In the genomic region with DNA sequence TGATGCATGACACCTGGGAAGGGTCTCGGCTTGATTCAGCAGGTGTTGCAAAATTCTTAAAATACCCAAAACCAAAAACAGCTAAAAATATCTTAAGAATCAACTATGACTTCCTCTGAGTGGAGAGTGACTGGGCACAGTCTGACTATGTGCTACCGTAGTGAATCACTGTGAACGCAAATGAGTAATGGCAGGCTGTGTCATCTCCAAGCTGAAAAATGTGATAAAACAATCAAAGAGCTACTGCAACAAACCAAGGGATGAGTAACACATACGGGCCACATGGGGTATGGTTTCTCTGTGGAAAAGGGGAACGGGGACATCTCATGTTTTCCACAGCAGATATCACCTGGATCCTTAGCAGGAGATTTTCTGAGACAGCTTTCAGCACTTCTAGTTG, we compare ENCODE assay signal across 8 cellular contexts.
DNase-seq lines count a peak whose midpoint lies in the region; ATAC-seq and TF ChIP-seq lines count a peak whose summit lies in the region.

No MANE protein-coding gene starts in this region.

- H4K20me1 ChIP-seq in IMR-90 (ENCODE audit: insufficient read depth, low read length) = no peaks in the 10 kb centered on the region

- TF ChIP-seq CTCF in GM10266 (IDR thresholded peaks at IDR 0.05; ENCODE audit: control insufficient read depth, insufficient read depth, low read depth, missing control alignments) = no peak
- TF ChIP-seq CTCF in IMR-90 (conservative IDR thresholded peaks at IDR 0.05; ENCODE audit: low read depth, low read length) = no peak
- TF ChIP-seq CTCF in fibroblast of mammary gland (conservative IDR thresholded peaks at IDR 0.05; ENCODE audit: control insufficient read depth, insufficient read depth, low read depth, low read length) = no peak
- no peak for TF ChIP-seq CTCF in mucosa of descending colon (IDR thresholded peaks at IDR 0.05)

- no peak overlapping the region for H3K18ac ChIP-seq in IMR-90 (ENCODE audit: low read depth, low read length)

- H3K4ac ChIP-seq in IMR-90 (ENCODE audit: low read depth, low read length) = no peak overlapping the region

- peak; percentile 58 for ATAC-seq in GM21515 (IDR thresholded peaks at IDR 0.05; ENCODE audit: unreplicated experiment)
- ATAC-seq in IMR-90 (ENCODE audit: low read depth) = peak; percentile 39
- no peak for ATAC-seq in GM19324 (IDR thresholded peaks at IDR 0.05; ENCODE audit: low FRiP score, unreplicated experiment)
- no peak for ATAC-seq in mucosa of descending colon
- ATAC-seq in HG03521 (IDR thresholded peaks at IDR 0.05; ENCODE audit: unreplicated experiment) = no peak

- H3K14ac ChIP-seq in IMR-90 (replicated peaks; ENCODE audit: low read depth, low read length) = no peak overlapping the region

- H3K9ac ChIP-seq in IMR-90 (ENCODE audit: low read depth, low read length) = no peak overlapping the region

- no peaks in the 10 kb centered on the region for H3K9me1 ChIP-seq in IMR-90 (ENCODE audit: insufficient read depth, low read length)

- no peak overlapping the region for H3K56ac ChIP-seq in IMR-90 (ENCODE audit: extremely low read depth, insufficient read depth, low read length)

- H3K9me3 ChIP-seq in IMR-90 (ENCODE audit: control insufficient read depth, insufficient read depth, low read length) (no peaks in the 10 kb centered on the region), mucosa of descending colon (no peaks in the 10 kb centered on the region)

- H2AFZ ChIP-seq in IMR-90 (replicated peaks; ENCODE audit: low read length, poor library complexity) = no peak overlapping the region

- TF ChIP-seq POLR2A in IMR-90 (IDR thresholded peaks at IDR 0.05; ENCODE audit: low read depth, low read length) = no peak

- intact Hi-C loops in IMR-90 (cut with micrococcal nuclease) (no loop called here), mucosa of descending colon (cut with DNase I, micrococcal nuclease) (loop anchor here in 1 of 2 donors (10.0 kb wide), 1 partner anchor 1556 kb away; no protein-coding TSS in a partner anchor)

- peak; percentile 25 for DNase-seq in GM10266 (ENCODE audit: extremely low spot score)
- peak; percentile 84 for DNase-seq in IMR-90
- DNase-seq in fibroblast of mammary gland (ENCODE audit: low read depth) = peak; percentile 87
- DNase-seq in mucosa of descending colon = no peak
- no peak for DNase-seq in Kasumi-1 (lab: John Stamatoyannopoulos, UW)

- H2BK20ac ChIP-seq in IMR-90 (ENCODE audit: low read depth, low read length) = 0 out of 2 replicates have a peak overlapping the region, but pooled peaks have one; percentile 30

- no peak overlapping the region for H4K5ac ChIP-seq in IMR-90 (ENCODE audit: low read depth, low read length)

- H2BK5ac ChIP-seq in IMR-90 (ENCODE audit: low read depth, low read length, poor library complexity, severe bottlenecking) = no peak overlapping the region

- WGBS in IMR-90 (ENCODE audit: extremely low coverage in 2 of 2, insufficient read length in 1 of 2), 2 experiments = no CpG with 5 or more reads among the region's 5 CpGs

- H3K27ac ChIP-seq in IMR-90 (ENCODE audit: insufficient read depth, low read length) = no peak overlapping the region

- peak overlapping the region; percentile 14; the same call in 1 of the 2 replicates for H3K4me2 ChIP-seq in IMR-90 (ENCODE audit: low read depth, low read length)

- in situ Hi-C loops in IMR-90 (cut with MboI; ENCODE audit: low sequenced_read_pairs) = no loop called here

- H3K4me3 ChIP-seq in IMR-90 (ENCODE audit: insufficient read depth, low read depth, low read length) = no peak overlapping the region
- H3K4me3 ChIP-seq in fibroblast of mammary gland (ENCODE audit: control insufficient read depth, low read depth, low read length) = no peak overlapping the region
- H3K4me3 ChIP-seq in mucosa of descending colon = no peak overlapping the region

- H3K27me3 ChIP-seq in IMR-90 (ENCODE audit: control insufficient read depth, insufficient read depth, low read length) = no peaks in the 10 kb centered on the region

- no peak overlapping the region for H2AK9ac ChIP-seq in IMR-90 (replicated peaks; ENCODE audit: low read depth, low read length, poor library complexity)

- no peak overlapping the region for H2BK120ac ChIP-seq in IMR-90 (ENCODE audit: low read depth, low read length)

- H3K79me1 ChIP-seq in IMR-90 (ENCODE audit: low read depth in 1 of 2, low read length in 2 of 2) = no peaks in the 10 kb centered on the region

- BruUV-seq in IMR-90 (replicated peaks; lab: Mats Ljungman, UMichigan) = no TSS peak

- no peak overlapping the region for H3K23ac ChIP-seq in IMR-90 (ENCODE audit: low read depth, low read length)

- no peak overlapping the region for H4K8ac ChIP-seq in IMR-90 (ENCODE audit: low read depth in 2 of 2, low read length in 2 of 2)

- dilution Hi-C loops in IMR-90 (cut with HindIII; ENCODE audit: low sequenced_read_pairs, unreplicated experiment) = no loop called here

- H2AK5ac ChIP-seq in IMR-90 (ENCODE audit: low read depth, low read length) = no peak overlapping the region

- H4K91ac ChIP-seq in IMR-90 (ENCODE audit: insufficient read depth, low read depth, low read length) = no peak overlapping the region

- TF ChIP-seq RAD21 in IMR-90 (IDR thresholded peaks at IDR 0.05; ENCODE audit: low read length) = no peak

- H3K4me1 ChIP-seq in IMR-90 (ENCODE audit: control insufficient read depth, insufficient read depth, low read length) (peaks cover 4% of the 10 kb centered on the region), mucosa of descending colon (ENCODE audit: low read depth) (no peaks in the 10 kb centered on the region)

- CTCF ChIA-PET in IMR-90 (lab: Yijun Ruan, JAX) = interaction anchor here (0.6 to 1.7 kb wide), 7 partner anchors 8 to 167 kb away, joined by 3 to 10 read pairs (median 3); no protein-coding TSS in a partner anchor

- POLR2A ChIA-PET in IMR-90 (lab: Charles Lee; ENCODE audit: unreplicated experiment) = no interaction called here

- H2BK15ac ChIP-seq in IMR-90 (ENCODE audit: low read depth, low read length) = no peak overlapping the region

- H3K36me3 ChIP-seq in IMR-90 (ENCODE audit: control insufficient read depth, insufficient read depth, low read length) (no peaks in the 10 kb centered on the region), mucosa of descending colon (ENCODE audit: low read depth) (no peaks in the 10 kb centered on the region)

TF ChIP-seq in IMR-90, 13 proteins besides CTCF, POLR2A, EP300 and RAD21:
- TF ChIP-seq NFE2L2 (IDR thresholded peaks at IDR 0.05; ENCODE audit: low read depth, low read length) = peak; percentile 61
- peak; percentile 27; the same call in 1 of the 2 replicates for TF ChIP-seq CEBPB (IDR thresholded peaks at IDR 0.05; ENCODE audit: low read depth, low read length)
- TF ChIP-seq SMC3 (IDR thresholded peaks at IDR 0.05; ENCODE audit: low read depth, low read length) = no peak
- no peak for TF ChIP-seq MXI1 (IDR thresholded peaks at IDR 0.05; ENCODE audit: borderline replicate concordance, low read depth, low read length)
- no peak for TF ChIP-seq ELK1 (IDR thresholded peaks at IDR 0.05; ENCODE audit: borderline replicate concordance, low read depth, low read length)
- no peak for TF ChIP-seq BHLHE40 (IDR thresholded peaks at IDR 0.05; ENCODE audit: low read depth, low read length)
- TF ChIP-seq FOS (IDR thresholded peaks at IDR 0.05; ENCODE audit: low read depth, low read length) = peak; percentile 84
- TF ChIP-seq MAZ (IDR thresholded peaks at IDR 0.05; ENCODE audit: borderline replicate concordance, low read depth, low read length) = no peak
- TF ChIP-seq RCOR1 (IDR thresholded peaks at IDR 0.05; ENCODE audit: insufficient replicate concordance, low read length) = no peak
- no peak for TF ChIP-seq CHD1 (IDR thresholded peaks at IDR 0.05; ENCODE audit: low read depth, low read length)
- no peak for TF ChIP-seq RFX5 (IDR thresholded peaks at IDR 0.05; ENCODE audit: low read depth, low read length)
- TF ChIP-seq MAFK (IDR thresholded peaks at IDR 0.05; ENCODE audit: low read depth, low read length) = no peak
- TF ChIP-seq, protein P1, sequence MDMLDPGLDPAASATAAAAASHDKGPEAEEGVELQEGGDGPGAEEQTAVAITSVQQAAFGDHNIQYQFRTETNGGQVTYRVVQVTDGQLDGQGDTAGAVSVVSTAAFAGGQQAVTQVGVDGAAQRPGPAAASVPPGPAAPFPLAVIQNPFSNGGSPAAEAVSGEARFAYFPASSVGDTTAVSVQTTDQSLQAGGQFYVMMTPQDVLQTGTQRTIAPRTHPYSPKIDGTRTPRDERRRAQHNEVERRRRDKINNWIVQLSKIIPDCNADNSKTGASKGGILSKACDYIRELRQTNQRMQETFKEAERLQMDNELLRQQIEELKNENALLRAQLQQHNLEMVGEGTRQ (IDR thresholded peaks at IDR 0.05; ENCODE audit: low read depth, low read length) = peak; percentile 39; the same call in 1 of the 2 replicates

Comparison
In these comparisons a context has a peak if more than half of its experiments do, and no peak if none do; other contexts are left out.
1. DNase-seq: peak in GM10266 (single experiment), IMR-90 (single experiment) and fibroblast of mammary gland (single experiment); none in mucosa of descending colon (0 of 3) and Kasumi-1 (0 of 2).
2. ATAC-seq: peak in GM21515 (single experiment) and IMR-90 (single experiment); none in GM19324 (single experiment), mucosa of descending colon (single experiment) and HG03521 (single experiment).